Comparison of ENCODE assay signal across 16 cellular contexts in the genomic region with DNA sequence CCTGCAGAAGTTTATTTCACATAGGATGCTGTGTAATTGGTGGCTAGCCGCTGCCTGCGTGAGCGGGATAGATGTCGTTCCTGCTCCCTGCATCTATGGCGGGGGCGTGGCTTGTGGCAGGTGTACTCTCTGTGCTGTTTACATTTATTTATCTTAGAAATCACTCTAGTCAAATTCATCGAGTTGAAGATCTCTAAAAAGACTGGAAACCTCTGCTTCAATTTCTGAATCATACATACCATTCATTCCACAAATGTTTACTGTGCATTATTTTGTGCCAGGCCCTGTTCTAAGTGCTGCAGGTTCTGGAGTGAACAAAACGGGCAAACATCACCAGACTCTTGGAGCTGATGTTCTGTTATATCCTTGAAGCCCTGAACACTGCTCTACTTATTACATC. TPM values are rescaled to one million over a fixed set of nuclear protein-coding genes. Genes with fewer than 3 reads are reported as not detected.
DNase-seq lines count a peak whose midpoint lies in the region; ATAC-seq lines count a peak whose summit lies in the region.
"Had no signal": no experiment of that assay in that cellular context is flagged by ENCODE, and none has a peak within 500 bp of the region (broad histone marks: within the 10 kb centered on the region; RNA-seq: fewer than 3 reads in every experiment).

No MANE protein-coding gene starts in this region.

- DNase-seq in Right ventricle myocardium inferior (ENCODE audit: missing footprints) (peak; percentile 49), left ventricle myocardium superior (no peak), SW480 (ENCODE audit: low spot score) (peak; percentile 39), kidney glomerular epithelial cell (lab: John Stamatoyannopoulos, UW) (peak; percentile 37), NCI-H82 treated with DMSO at 0.1 percent for 48 hours (lab: John Stamatoyannopoulos, UW; ENCODE audit: unreplicated experiment) (no peak), mucosa of gallbladder (ENCODE audit: low spot score) (no peak), ureter (ENCODE audit: low spot score) (no peak)
- DNase-seq: activated B cell treated with CpG ODN at 0.5 μM for 24 hours; activated naive CD8-positive, alpha-beta T cell treated with anti-CD3 and anti-CD28 coated beads, Interleukin-2, amount 50 U/mL, for 24 hours; activated T-cell treated with anti-CD3 and anti-CD28 coated beads for 4 hours; DMS53; glutamatergic neuron; MM.1S; NCI-H446; tibial artery had no signal

- ATAC-seq in Right ventricle myocardium inferior, result no peak
- ATAC-seq in left ventricle myocardium superior, result no peak
- ATAC-seq in GM21515 (IDR thresholded peaks at IDR 0.05; ENCODE audit: unreplicated experiment), result no peak

- intact Hi-C loops in Right ventricle myocardium inferior (cut with DNase I) (loop anchor here (5.0 kb wide), 1 partner anchor 234 kb away; no protein-coding TSS in a partner anchor), left ventricle myocardium superior (cut with micrococcal nuclease) (loop anchor here (2.0 kb wide), 1 partner anchor 175 kb away; no protein-coding TSS in a partner anchor)

RNA-seq across cellular contexts. Expression of gene ROPN1L, which starts 11.9 kb away (rescaled TPM):
- not detected for total RNA-seq in Right ventricle myocardium inferior
- 0.20 TPM for total RNA-seq in left ventricle myocardium superior
- total RNA-seq in mucosa of gallbladder, result 0.26 TPM
- not detected for total RNA-seq in ureter

Comparison
In these comparisons a context has a peak if more than half of its experiments do, and no peak if none do; other contexts are left out.
1. DNase-seq: peak in Right ventricle myocardium inferior (single experiment), SW480 (single experiment) and kidney glomerular epithelial cell (single experiment); none in left ventricle myocardium superior (single experiment), NCI-H82 treated with DMSO at 0.1 percent for 48 hours (single experiment), mucosa of gallbladder (single experiment) and ureter (single experiment).